In the genomic region with DNA sequence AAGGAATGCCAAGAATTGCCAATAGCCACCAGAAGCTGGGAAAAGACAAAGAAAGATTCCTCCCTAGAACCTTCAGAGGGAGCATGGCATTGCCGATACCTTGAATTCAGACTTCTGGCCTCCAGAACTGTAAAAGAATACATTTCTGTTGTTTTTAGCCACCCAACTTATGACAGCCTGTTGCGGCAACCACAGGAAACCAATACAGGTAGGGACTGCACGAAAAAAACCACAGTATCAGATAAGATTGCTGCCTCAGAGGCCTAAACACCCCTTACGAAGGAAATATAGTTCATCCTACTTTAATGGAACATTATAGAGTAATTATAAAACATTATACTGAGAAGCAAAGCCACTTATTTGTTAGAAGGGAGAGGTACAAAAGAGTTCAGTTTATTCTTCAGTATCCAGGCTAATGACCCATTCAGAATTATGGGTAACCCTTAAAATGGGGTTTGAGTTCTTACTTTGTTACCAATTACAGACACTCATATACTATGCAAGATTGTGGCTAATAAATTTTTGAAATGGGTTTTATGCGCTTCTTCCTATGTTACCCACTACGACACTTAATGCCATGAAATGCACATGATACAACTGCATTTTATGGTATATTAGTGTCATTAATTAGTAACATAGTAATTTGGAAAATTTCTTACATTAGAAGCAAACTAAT, we compare ENCODE assay signal across 13 cellular contexts. TPM values are rescaled to one million over a fixed set of nuclear protein-coding genes. Genes with fewer than 3 reads are reported as not detected.
A peak's percentile ranks its signal among the peaks of the same experiment; 100 is the strongest.
DNase-seq lines count a peak whose midpoint lies in the region; TF ChIP-seq lines count a peak whose summit lies in the region.
"Had no signal": no experiment of that assay in that cellular context is flagged by ENCODE, and none has a peak within 500 bp of the region (broad histone marks: within the 10 kb centered on the region; RNA-seq: fewer than 3 reads in every experiment).

No MANE protein-coding gene starts in this region.

- H3K4me1 Mint-ChIP-seq in immature natural killer cell, result peaks cover 23 to 32% of the 10 kb centered on the region in 2 donors
- H3K4me1 Mint-ChIP-seq: endodermal cell had no signal

- H3K27ac Mint-ChIP-seq in immature natural killer cell, result peak overlapping the region in 3 of 6 donors; percentile 0 to 43 (median 32)
- H3K27ac Mint-ChIP-seq: endodermal cell had no signal

- 82 to 85% methylated on average over 6 of the region's 6 CpGs for whole genome bisulfite sequencing in lower leg skin, 2 donors

- intact Hi-C loops in lower leg skin (cut with DNase I; ENCODE audit: low total_unique reads), result loop anchor here (1.0 kb wide), 1 partner anchor 24 kb away; no protein-coding TSS in a partner anchor

- peak overlapping the region; percentile 3 to 57 (median 48) for H3K4me3 Mint-ChIP-seq in immature natural killer cell
- H3K4me3 Mint-ChIP-seq: endodermal cell had no signal

- H3K4me3 ChIP-seq in lower leg skin (ENCODE audit: low read depth, poor library complexity, severe bottlenecking), result no peak overlapping the region
- H3K4me3 ChIP-seq: left lung, thoracic aorta had no signal

- H3K27me3 Mint-ChIP-seq in immature natural killer cell (ENCODE audit: low read depth in 3 of 3), result peaks cover 0 to 5% (median 3%) of the 10 kb centered on the region in 3 donors

- peak in 2 of 3 donors; percentile 5 to 6 for DNase-seq in stimulated activated CD4-positive, alpha-beta T cell treated with anti-CD3 and anti-CD28 coated beads, Interleukin-12 subunit alpha, Interleukin-12 subunit beta, amount 100 ng/mL, for 48 hours (ENCODE audit: low read depth in 2 of 3, low spot score in 1 of 3)
- DNase-seq in stimulated activated CD4-positive, alpha-beta T cell treated with anti-CD3 and anti-CD28 coated beads, Interleukin-12 subunit alpha, Interleukin-12 subunit beta, amount 100 ng/mL, for 4 hours, result no peak
- DNase-seq in activated T-cell treated with anti-CD3 and anti-CD28 coated beads for 24 hours (ENCODE audit: low read depth) (peak; percentile 5), immature natural killer cell (peak; percentile 27 to 50 (median 37)), NCI-H226 (no peak), lower leg skin (ENCODE audit: low spot score in 2 of 2) (no peak), amygdala (lab: John Stamatoyannopoulos, UW) (no peak), NCI-H748 treated with DMSO at 0.1 percent for 48 hours (lab: John Stamatoyannopoulos, UW) (no peak)
- DNase-seq: endodermal cell, left lung, NCI-H1694, nucleus accumbens had no signal

- H3K9me3 Mint-ChIP-seq in immature natural killer cell, result peaks cover 0 to 4% (median 0%) of the 10 kb centered on the region in 6 donors

- no peak for TF ChIP-seq CTCF in lower leg skin (IDR thresholded peaks at IDR 0.05)

- TF ChIP-seq POLR2A in lower leg skin (IDR thresholded peaks at IDR 0.05), result no peak

- no peaks in the 10 kb centered on the region for H3K36me3 Mint-ChIP-seq in immature natural killer cell

RNA-seq across cellular contexts. Expression of gene SMIM10L2A, which starts 37.4 kb away (rescaled TPM):
- polyA plus RNA-seq in immature natural killer cell, result under 1 TPM in 2 of 3 donors, not detected in 1; 0.17 to 0.34 TPM
- 1 to 10 TPM; 1.3 to 2.6 (median 1.9) TPM for total RNA-seq in lower leg skin

RNA-seq across cellular contexts. Expression of gene ZNF449, which starts 39.7 kb away (rescaled TPM):
- 1 to 10 TPM in 2 of 3 donors, not detected in 1; 1.1 to 1.6 TPM for polyA plus RNA-seq in immature natural killer cell
- total RNA-seq in lower leg skin, result 1 to 10 TPM; 3.0 to 4.4 (median 4.0) TPM

RNA-seq across cellular contexts. Expression of gene ZNF75D, which starts 40.4 kb away (rescaled TPM):
- polyA plus RNA-seq in immature natural killer cell, result 1 to 10 TPM; 5.5 to 8.4 (median 7.8) TPM
- 1 to 10 TPM; 6.2 to 8.9 (median 6.6) TPM for total RNA-seq in lower leg skin

Comparison
In these comparisons a context has a peak if more than half of its experiments do, and no peak if none do; other contexts are left out.
1. DNase-seq: peak in stimulated activated CD4-positive, alpha-beta T cell treated with anti-CD3 and anti-CD28 coated beads, Interleukin-12 subunit alpha, Interleukin-12 subunit beta, amount 100 ng/mL, for 48 hours (2 of 3), activated T-cell treated with anti-CD3 and anti-CD28 coated beads for 24 hours (single experiment) and immature natural killer cell (3 of 3); none in stimulated activated CD4-positive, alpha-beta T cell treated with anti-CD3 and anti-CD28 coated beads, Interleukin-12 subunit alpha, Interleukin-12 subunit beta, amount 100 ng/mL, for 4 hours (single experiment), NCI-H226 (single experiment), lower leg skin (0 of 2), amygdala (0 of 56) and NCI-H748 treated with DMSO at 0.1 percent for 48 hours (single experiment).